16 cellular contexts compared by ENCODE assay signal in the genomic region with DNA sequence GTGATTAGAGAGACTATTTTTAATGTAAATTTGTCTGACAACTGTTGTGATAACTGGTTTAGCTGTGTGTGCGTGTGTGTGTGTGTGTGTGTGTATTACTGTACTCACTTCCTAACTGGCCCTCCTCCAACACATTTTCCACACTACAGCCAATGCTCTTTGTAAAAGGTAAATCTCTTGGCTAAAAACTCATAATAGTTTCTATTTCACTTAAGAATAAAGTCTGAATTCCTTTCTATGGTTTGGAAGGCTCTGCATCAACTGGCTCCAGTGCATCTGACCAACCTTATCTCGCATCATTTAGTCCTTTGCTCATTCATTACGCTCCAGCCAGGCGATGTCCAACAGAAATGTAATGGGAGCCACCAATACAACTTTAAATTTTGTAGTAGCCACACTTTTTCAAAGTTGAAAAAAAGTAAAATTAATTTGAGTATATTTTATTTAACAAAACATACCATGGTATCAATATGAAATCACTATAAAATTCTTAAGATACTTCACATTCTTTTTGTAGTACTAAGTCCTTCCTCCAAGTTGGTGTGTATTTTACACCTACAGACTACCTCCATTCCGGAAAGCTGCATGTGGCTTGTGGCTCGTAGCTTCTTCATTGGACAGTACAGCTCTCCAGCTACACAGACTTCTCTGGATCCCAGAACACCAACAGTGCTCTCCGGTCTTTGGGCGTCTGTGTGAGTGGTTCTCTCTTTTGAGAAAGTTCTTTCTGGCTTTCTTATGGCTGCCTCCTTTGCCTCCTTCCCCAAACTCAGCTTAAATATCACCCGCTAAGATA.
DNase-seq lines count a peak whose midpoint lies in the region; ATAC-seq and TF ChIP-seq lines count a peak whose summit lies in the region.
"Had no signal": no experiment of that assay in that cellular context is flagged by ENCODE, and none has a peak within 500 bp of the region (broad histone marks: within the 10 kb centered on the region; RNA-seq: fewer than 3 reads in every experiment).

No MANE protein-coding gene starts in this region.

- peaks cover 99% of the 10 kb centered on the region for H3K79me2 ChIP-seq in GM23248 (ENCODE audit: insufficient read depth)
- peaks cover 97% of the 10 kb centered on the region for H3K79me2 ChIP-seq in PC-3 (ENCODE audit: low read length)

- H3K36me3 ChIP-seq in GM23248 (ENCODE audit: low read depth) (no peaks in the 10 kb centered on the region; the same call in 1 of the 2 replicates), PC-3 (ENCODE audit: low read depth, low read length) (peaks cover 42% of the 10 kb centered on the region)
- H3K36me3 ChIP-seq in CD4-positive, alpha-beta memory T cell (ENCODE audit: insufficient read depth, low read length), result no peaks in the 10 kb centered on the region
- H3K36me3 ChIP-seq: colonic mucosa, transverse colon had no signal

- H3K4me3 ChIP-seq in GM23248 (no peak overlapping the region), PC-3 (ENCODE audit: low read length) (no peak overlapping the region)
- H3K4me3 ChIP-seq in CD4-positive, alpha-beta memory T cell (ENCODE audit: low read length in 2 of 2), result no peak overlapping the region
- H3K4me3 ChIP-seq: colonic mucosa, spleen, transverse colon had no signal

- in situ Hi-C loops in GM23248 (cut with MboI), result no loop called here

- H3F3A ChIP-seq in GM23248 (ENCODE audit: insufficient read depth) (peaks cover 39% of the 10 kb centered on the region), PC-3 (ENCODE audit: low read length, unreplicated experiment) (peaks cover 4% of the 10 kb centered on the region)

- no peaks in the 10 kb centered on the region for H3K9me3 Mint-ChIP-seq in nephron
- no peaks in the 10 kb centered on the region for H3K9me3 Mint-ChIP-seq in CD4-positive, alpha-beta memory T cell
- H3K9me3 Mint-ChIP-seq: activated CD4-positive, alpha-beta memory T cell treated with anti-CD3 and anti-CD28 coated beads for 36 hours had no signal

- H3K27ac Mint-ChIP-seq in nephron, result peak overlapping the region; percentile 41 to 66 (median 65)
- H3K27ac Mint-ChIP-seq in CD4-positive, alpha-beta memory T cell, result peak overlapping the region in 1 of 7 donors; percentile 32
- H3K27ac Mint-ChIP-seq: activated CD4-positive, alpha-beta memory T cell treated with anti-CD3 and anti-CD28 coated beads for 36 hours had no signal

- WGBS in GM23248 (ENCODE audit: low coverage in 1 of 2, low lambda C conversion rate in 2 of 2, missing lambda C conversion rate in 2 of 2), 2 experiments, result 96 to 98% methylated on average over 9 of the region's 9 CpGs

- H3K9me3 ChIP-seq in GM23248 (ENCODE audit: low read depth) (no peaks in the 10 kb centered on the region), PC-3 (ENCODE audit: low read length) (no peaks in the 10 kb centered on the region)
- no peaks in the 10 kb centered on the region for H3K9me3 ChIP-seq in CD4-positive, alpha-beta memory T cell (ENCODE audit: control insufficient read depth in 1 of 2, low read length in 2 of 2)
- H3K9me3 ChIP-seq: colonic mucosa, spleen, transverse colon had no signal

- H3K4me2 ChIP-seq in GM23248 (ENCODE audit: unreplicated experiment) (peak overlapping the region; percentile 37), PC-3 (ENCODE audit: low read length) (peak overlapping the region; percentile 12; the same call in 1 of the 2 replicates)

- ATAC-seq in PC-3 (peak; percentile 50), GM19463 (IDR thresholded peaks at IDR 0.05; ENCODE audit: unreplicated experiment) (no peak)

- intact Hi-C loops in PC-3 (cut with micrococcal nuclease), result no loop called here
- intact Hi-C loops in CD4-positive, alpha-beta memory T cell (cut with micrococcal nuclease), result no loop called here

- peaks cover 51% of the 10 kb centered on the region for H3K4me1 Mint-ChIP-seq in nephron
- peaks cover 4 to 5% (median 4%) of the 10 kb centered on the region in 4 donors for H3K4me1 Mint-ChIP-seq in CD4-positive, alpha-beta memory T cell

- TF ChIP-seq CTCF in PC-3 (conservative IDR thresholded peaks at IDR 0.05; ENCODE audit: low read depth, low read length) (no peak), nephron (IDR thresholded peaks at IDR 0.05; ENCODE audit: unreplicated experiment in 3 of 3) (no peak)

- DNase-seq in GM23248 (peak; percentile 45), PC-3 (peak; percentile 56), epithelial cell of prostate (ENCODE audit: low read depth, low spot score) (no peak), NCI-H1092 (lab: John Stamatoyannopoulos, UW) (no peak)
- no peak for DNase-seq in CD4-positive, alpha-beta memory T cell
- no peak for DNase-seq in stimulated activated CD4-positive, alpha-beta T cell treated with anti-CD3 and anti-CD28 coated beads, Interleukin-2, amount 100 ng/mL, for 48 hours
- DNase-seq: activated CD4-positive, alpha-beta memory T cell treated with anti-CD3 and anti-CD28 coated beads for 36 hours; activated gamma-delta T cell treated with Interleukin-2 at 50 U/mL for 16 hours; colonic mucosa; left cardiac atrium; NCI-H1930; spleen; T1000; transverse colon had no signal

- H3K4me3 Mint-ChIP-seq in nephron, result no peak overlapping the region
- no peak overlapping the region for H3K4me3 Mint-ChIP-seq in CD4-positive, alpha-beta memory T cell
- H3K4me3 Mint-ChIP-seq: activated CD4-positive, alpha-beta memory T cell treated with anti-CD3 and anti-CD28 coated beads for 36 hours had no signal

- CTCF ChIA-PET in PC-3 (lab: Charles Lee), result no interaction called here
- CTCF ChIA-PET in CD4-positive, alpha-beta memory T cell (lab: Charles Lee; ENCODE audit: partially characterized antibody), result no interaction called here

- H3K27me3 Mint-ChIP-seq in nephron (ENCODE audit: low read depth), result no peaks in the 10 kb centered on the region
- no peaks in the 10 kb centered on the region for H3K27me3 Mint-ChIP-seq in CD4-positive, alpha-beta memory T cell
- H3K27me3 Mint-ChIP-seq: activated CD4-positive, alpha-beta memory T cell treated with anti-CD3 and anti-CD28 coated beads for 36 hours had no signal

- peaks cover 46% of the 10 kb centered on the region for H3K4me1 ChIP-seq in GM23248 (ENCODE audit: insufficient read depth)
- H3K4me1 ChIP-seq in PC-3 (ENCODE audit: insufficient read depth, low read length), result peaks cover 29% of the 10 kb centered on the region; the same call in 1 of the 2 replicates
- H3K4me1 ChIP-seq in CD4-positive, alpha-beta memory T cell (ENCODE audit: insufficient read depth, low read length), result no peaks in the 10 kb centered on the region

- H3K9me2 ChIP-seq in GM23248 (ENCODE audit: insufficient read depth), result no peaks in the 10 kb centered on the region
- no peaks in the 10 kb centered on the region for H3K9me2 ChIP-seq in PC-3 (replicated peaks; ENCODE audit: low read length)

- H3K9ac ChIP-seq in GM23248 (no peak overlapping the region), PC-3 (ENCODE audit: low read length) (no peak overlapping the region)

- BruUV-seq in PC-3 (replicated peaks; lab: Mats Ljungman, UMichigan), result no TSS peak

- POLR2A ChIA-PET in PC-3 (lab: Charles Lee; ENCODE audit: unreplicated experiment), result no interaction called here
- POLR2A ChIA-PET in CD4-positive, alpha-beta memory T cell (lab: Charles Lee; ENCODE audit: partially characterized antibody), result no interaction called here

- H3K27ac ChIP-seq in GM23248 (no peak overlapping the region; the same call in 1 of the 2 replicates), PC-3 (ENCODE audit: low read length) (no peak overlapping the region), epithelial cell of prostate (peak overlapping the region; percentile 28)
- no peak overlapping the region for H3K27ac ChIP-seq in CD4-positive, alpha-beta memory T cell (ENCODE audit: low read depth, low read length)
- H3K27ac ChIP-seq: colonic mucosa, transverse colon had no signal

- H2AFZ ChIP-seq in GM23248 (no peak overlapping the region), PC-3 (ENCODE audit: low read length) (no peak overlapping the region)

- no peaks in the 10 kb centered on the region for H4K20me1 ChIP-seq in GM23248 (ENCODE audit: insufficient read depth)
- H4K20me1 ChIP-seq in PC-3 (ENCODE audit: low read length), result peaks cover 3% of the 10 kb centered on the region; the same call in 1 of the 2 replicates

- H3K27me3 ChIP-seq in GM23248 (replicated peaks; ENCODE audit: insufficient read depth) (no peaks in the 10 kb centered on the region), PC-3 (ENCODE audit: low read length) (no peaks in the 10 kb centered on the region)
- no peaks in the 10 kb centered on the region for H3K27me3 ChIP-seq in CD4-positive, alpha-beta memory T cell (ENCODE audit: insufficient read depth, low read length)
- H3K27me3 ChIP-seq: colonic mucosa, spleen, transverse colon had no signal

- H3K36me3 Mint-ChIP-seq in nephron (ENCODE audit: low read depth), result peaks cover 61% of the 10 kb centered on the region
- H3K36me3 Mint-ChIP-seq in CD4-positive, alpha-beta memory T cell, result peaks cover 0 to 16% of the 10 kb centered on the region in 2 donors

Comparison
In these comparisons a context has a peak if more than half of its experiments do, and no peak if none do; other contexts are left out.
1. DNase-seq: peak in GM23248 (single experiment) and PC-3 (single experiment); none in epithelial cell of prostate (single experiment), CD4-positive, alpha-beta memory T cell (0 of 5), stimulated activated CD4-positive, alpha-beta T cell treated with anti-CD3 and anti-CD28 coated beads, Interleukin-2, amount 100 ng/mL, for 48 hours (0 of 2) and NCI-H1092 (single experiment).